Comparison of ENCODE assay signal across 8 cellular contexts in the genomic region with DNA sequence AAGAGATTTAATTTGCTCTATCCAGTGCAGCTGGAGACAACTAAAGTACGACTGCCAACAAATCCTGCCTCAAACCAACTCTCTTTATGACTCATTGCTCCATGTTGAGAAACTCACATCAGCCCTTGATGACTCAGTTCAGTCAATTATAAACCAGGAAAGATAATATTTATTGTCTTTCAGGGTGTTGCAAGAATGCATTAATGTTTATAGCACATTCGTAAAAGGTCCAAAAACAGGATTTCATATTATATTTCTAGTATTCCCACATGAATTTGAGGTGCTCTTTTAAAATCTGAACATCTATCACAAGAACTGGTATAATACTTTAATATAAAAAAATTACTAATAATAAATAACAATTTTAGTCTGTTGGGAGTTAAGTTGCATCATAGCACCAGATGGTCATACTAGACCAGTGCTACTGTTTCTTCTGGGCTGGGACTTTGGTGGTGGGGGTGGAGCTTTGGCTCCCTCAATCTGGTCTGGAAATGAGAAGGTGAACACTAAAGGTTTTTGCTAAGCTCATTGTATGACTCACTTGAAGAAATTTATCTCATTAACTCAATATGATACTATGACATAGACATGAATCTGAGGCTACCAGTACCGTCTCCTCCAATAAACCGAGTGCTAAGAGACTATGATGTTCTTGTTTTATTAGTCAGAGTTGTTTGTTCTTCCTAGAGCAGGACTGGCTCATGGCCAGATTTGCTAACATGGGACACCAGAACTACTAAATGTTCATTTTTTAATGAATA. TPM values are rescaled to one million over a fixed set of nuclear protein-coding genes. Genes with fewer than 3 reads are reported as not detected.
DNase-seq lines count a peak whose midpoint lies in the region; ATAC-seq and TF ChIP-seq lines count a peak whose summit lies in the region.

No MANE protein-coding gene starts in this region.

- 23 to 34% methylated on average over 4 of the region's 4 CpGs for WGBS in lung, 2 donors
- WGBS in upper lobe of left lung, 2 donors = 28 to 35% methylated on average over 4 of the region's 4 CpGs

- H3K9me3 ChIP-seq in lung (ENCODE audit: control insufficient read depth in 2 of 2, insufficient read depth in 1 of 2, low read length in 1 of 2) = no peaks in the 10 kb centered on the region
- no peaks in the 10 kb centered on the region for H3K9me3 ChIP-seq in upper lobe of left lung
- H3K9me3 ChIP-seq in CD4-positive, alpha-beta T cell (ENCODE audit: control insufficient read depth, low read length) = no peaks in the 10 kb centered on the region

- H3K36me3 ChIP-seq in lung (ENCODE audit: control insufficient read depth in 2 of 2, insufficient read depth in 2 of 2, low read length in 2 of 2) = no peaks in the 10 kb centered on the region
- H3K36me3 ChIP-seq in upper lobe of left lung = peaks cover 0 to 6% (median 0%) of the 10 kb centered on the region in 4 donors

- H3K27ac ChIP-seq in lung (ENCODE audit: low read depth in 1 of 2, low read length in 1 of 2) (peak overlapping the region; percentile 1 to 83), upper lobe of left lung (peak overlapping the region; percentile 37 to 66 (median 56))
- H3K27ac ChIP-seq in CD4-positive, alpha-beta T cell (ENCODE audit: low read depth, low read length) = no peak overlapping the region

- peak in 1 of 4 donors; percentile 83 for TF ChIP-seq EP300 in upper lobe of left lung (IDR thresholded peaks at IDR 0.05)

- no peak overlapping the region for H3K4me3 Mint-ChIP-seq in activated CD8-positive, alpha-beta memory T cell treated with anti-CD3 and anti-CD28 coated beads, Interleukin-2, amount 10 ng/mL, durations not matched to agents 7 days and 5 days
- no peak overlapping the region for H3K4me3 Mint-ChIP-seq in CD4-positive, alpha-beta T cell

- CTCF ChIA-PET in activated CD8-positive, alpha-beta memory T cell treated with anti-CD3 and anti-CD28 coated beads, Interleukin-2, amount 10 ng/mL, durations not matched to agents 7 days and 5 days (lab: Charles Lee) = no interaction called here
- CTCF ChIA-PET in CD4-positive, alpha-beta T cell (lab: Charles Lee) = no interaction called here

- intact Hi-C loops in CD4-positive, alpha-beta T cell (cut with DNase I, micrococcal nuclease) = no loop called here

- no peak overlapping the region for H3K27ac Mint-ChIP-seq in activated CD8-positive, alpha-beta memory T cell treated with anti-CD3 and anti-CD28 coated beads, Interleukin-2, amount 10 ng/mL, durations not matched to agents 7 days and 5 days
- H3K27ac Mint-ChIP-seq in CD4-positive, alpha-beta T cell = no peak overlapping the region

- peaks cover 16% of the 10 kb centered on the region for H3K4me1 Mint-ChIP-seq in activated CD8-positive, alpha-beta memory T cell treated with anti-CD3 and anti-CD28 coated beads, Interleukin-2, amount 10 ng/mL, durations not matched to agents 7 days and 5 days
- H3K4me1 Mint-ChIP-seq in CD4-positive, alpha-beta T cell (ENCODE audit: low read depth) = no peaks in the 10 kb centered on the region

- in situ Hi-C loops in astrocyte of the spinal cord (cut with HindIII; ENCODE audit: low sequenced_read_pairs) = no loop called here

- H3K4me1 ChIP-seq in lung (ENCODE audit: control insufficient read depth in 2 of 2, insufficient read depth in 2 of 2, low read length in 2 of 2) = peaks cover 0 to 12% of the 10 kb centered on the region in 2 donors
- peaks cover 11 to 23% (median 18%) of the 10 kb centered on the region in 4 donors for H3K4me1 ChIP-seq in upper lobe of left lung

- TF ChIP-seq CTCF in astrocyte of the spinal cord (IDR thresholded peaks at IDR 0.05; ENCODE audit: low read depth, low read length) (no peak), lung (IDR thresholded peaks at IDR 0.05; ENCODE audit: control extremely low read depth, extremely low read depth) (no peak), upper lobe of left lung (IDR thresholded peaks at IDR 0.05) (no peak)
- no peak for TF ChIP-seq CTCF in CD4-positive, alpha-beta T cell (IDR thresholded peaks at IDR 0.05)

- H3K4me3 ChIP-seq in astrocyte of the spinal cord (ENCODE audit: low read depth, low read length) = no peak overlapping the region
- no peak overlapping the region for H3K4me3 ChIP-seq in lung
- H3K4me3 ChIP-seq in upper lobe of left lung = no peak overlapping the region

- no peaks in the 10 kb centered on the region for H3K27me3 ChIP-seq in lung (ENCODE audit: control insufficient read depth, insufficient read depth)
- no peaks in the 10 kb centered on the region for H3K27me3 ChIP-seq in upper lobe of left lung
- H3K27me3 ChIP-seq in CD4-positive, alpha-beta T cell (ENCODE audit: control insufficient read depth, insufficient read depth, low read length) = no peaks in the 10 kb centered on the region

- ATAC-seq in activated CD8-positive, alpha-beta memory T cell treated with anti-CD3 and anti-CD28 coated beads, Interleukin-2, amount 10 ng/mL, durations not matched to agents 7 days and 5 days = peak; percentile 86
- ATAC-seq in HG02852 (IDR thresholded peaks at IDR 0.05; ENCODE audit: unreplicated experiment) = peak; percentile 80
- peak; percentile 78 for ATAC-seq in lung (ENCODE audit: insufficient read depth, low FRiP score)
- peak; percentile 86 to 97 for ATAC-seq in upper lobe of left lung (ENCODE audit: low FRiP score in 2 of 2)
- no peak for ATAC-seq in CD4-positive, alpha-beta T cell (ENCODE audit: poor library complexity)

- POLR2A ChIA-PET in CD4-positive, alpha-beta T cell (lab: Charles Lee) = no interaction called here

- peak; percentile 51 for DNase-seq in activated CD8-positive, alpha-beta memory T cell treated with anti-CD3 and anti-CD28 coated beads, Interleukin-2, amount 10 ng/mL, durations not matched to agents 7 days and 5 days
- no peak for DNase-seq in activated CD8-positive, alpha-beta memory T cell treated with anti-CD3 and anti-CD28 coated beads for 24 hours
- peak; percentile 59 to 84 for DNase-seq in NCI-H524 (lab: John Stamatoyannopoulos, UW)
- DNase-seq in astrocyte of the spinal cord (ENCODE audit: low read depth, low spot score) = peak; percentile 98
- peak; percentile 60 for DNase-seq in lung (ENCODE audit: low spot score)
- DNase-seq in upper lobe of left lung = peak in 1 of 2 donors; percentile 62
- no peak for DNase-seq in CD4-positive, alpha-beta T cell

- H3K9me3 Mint-ChIP-seq in activated CD8-positive, alpha-beta memory T cell treated with anti-CD3 and anti-CD28 coated beads, Interleukin-2, amount 10 ng/mL, durations not matched to agents 7 days and 5 days (ENCODE audit: low read depth) = no peaks in the 10 kb centered on the region
- H3K9me3 Mint-ChIP-seq in CD4-positive, alpha-beta T cell = no peaks in the 10 kb centered on the region

- TF ChIP-seq POLR2A in upper lobe of left lung (IDR thresholded peaks at IDR 0.05) = no peak

- H3K36me3 Mint-ChIP-seq in activated CD8-positive, alpha-beta memory T cell treated with anti-CD3 and anti-CD28 coated beads, Interleukin-2, amount 10 ng/mL, durations not matched to agents 7 days and 5 days = no peaks in the 10 kb centered on the region
- no peaks in the 10 kb centered on the region for H3K36me3 Mint-ChIP-seq in CD4-positive, alpha-beta T cell (ENCODE audit: low read depth)

- peaks cover 51% of the 10 kb centered on the region for H3K27me3 Mint-ChIP-seq in activated CD8-positive, alpha-beta memory T cell treated with anti-CD3 and anti-CD28 coated beads, Interleukin-2, amount 10 ng/mL, durations not matched to agents 7 days and 5 days
- H3K27me3 Mint-ChIP-seq in CD4-positive, alpha-beta T cell = peaks cover 6% of the 10 kb centered on the region

RNA-seq across cellular contexts. Expression of a gene that starts 26.6 kb away (rescaled TPM):
- total RNA-seq in activated CD8-positive, alpha-beta memory T cell treated with anti-CD3 and anti-CD28 coated beads, Interleukin-2, amount 10 ng/mL, durations not matched to agents 7 days and 5 days = 10 to 100 TPM; 11.4 to 16.1 TPM
- total RNA-seq in lung = 10 to 100 TPM; 39.7 to 71.6 TPM
- 10 to 100 TPM; 13.4 to 23.4 TPM for polyA plus RNA-seq in lung
- 10 to 100 TPM; 16.3 to 41.7 (median 34.7) TPM for total RNA-seq in upper lobe of left lung
- under 1 TPM; 0.36 to 0.39 TPM for total RNA-seq in CD4-positive, alpha-beta T cell

Comparison
In these comparisons a context has a peak if more than half of its experiments do, and no peak if none do; other contexts are left out.
1. DNase-seq: peak in activated CD8-positive, alpha-beta memory T cell treated with anti-CD3 and anti-CD28 coated beads, Interleukin-2, amount 10 ng/mL, durations not matched to agents 7 days and 5 days (single experiment), NCI-H524 (2 of 2), astrocyte of the spinal cord (single experiment) and lung (single experiment); none in activated CD8-positive, alpha-beta memory T cell treated with anti-CD3 and anti-CD28 coated beads for 24 hours (single experiment) and CD4-positive, alpha-beta T cell (0 of 10).
2. RNA of a gene that starts 26.6 kb away (total RNA-seq): 39.7 to 71.6 TPM in lung, 16.3 to 41.7 TPM in upper lobe of left lung and 11.4 to 16.1 TPM in activated CD8-positive, alpha-beta memory T cell treated with anti-CD3 and anti-CD28 coated beads, Interleukin-2, amount 10 ng/mL, durations not matched to agents 7 days and 5 days; 0.36 to 0.39 TPM in CD4-positive, alpha-beta T cell; every median in the first group is over 4 times any median in the second.